In genomic region chr7:155669717-155670505, GRCh38 we compare ENCODE assay signal across 9 cellular contexts. TPM values are rescaled to one million over a fixed set of nuclear protein-coding genes. Genes with fewer than 3 reads are reported as not detected.
DNase-seq lines count a peak whose midpoint lies in the region; ATAC-seq and TF ChIP-seq lines count a peak whose summit lies in the region.
"Had no signal": no experiment of that assay in that cellular context is flagged by ENCODE, and none has a peak within 500 bp of the region (broad histone marks: within the 10 kb centered on the region; RNA-seq: fewer than 3 reads in every experiment).

No MANE protein-coding gene starts in this region.

- no peak for TF ChIP-seq CTCF in gastroesophageal sphincter (IDR thresholded peaks at IDR 0.05)

- H3K27ac ChIP-seq in gastroesophageal sphincter: peak overlapping the region in 1 of 4 donors; percentile 3

- no peaks in the 10 kb centered on the region for H3K9me3 Mint-ChIP-seq in naive thymus-derived CD8-positive, alpha-beta T cell

- H3K4me3 ChIP-seq in gastroesophageal sphincter: no peak overlapping the region

- peaks cover 0 to 78% (median 4%) of the 10 kb centered on the region in 3 donors for H3K36me3 Mint-ChIP-seq in naive thymus-derived CD8-positive, alpha-beta T cell

- H3K27ac Mint-ChIP-seq in naive thymus-derived CD8-positive, alpha-beta T cell: peak overlapping the region in 7 of 10 donors; percentile 7 to 73 (median 29)

- 53 to 62% methylated on average over 6 of the region's 11 CpGs for WGBS in gastroesophageal sphincter (ENCODE audit: low coverage in 1 of 2), 2 donors

- no peak for TF ChIP-seq EP300 in gastroesophageal sphincter (IDR thresholded peaks at IDR 0.05)

- no peaks in the 10 kb centered on the region for H3K27me3 ChIP-seq in gastroesophageal sphincter

- peak overlapping the region in 2 of 10 donors; percentile 1 to 26 for H3K4me3 Mint-ChIP-seq in naive thymus-derived CD8-positive, alpha-beta T cell

- H3K9me3 ChIP-seq in gastroesophageal sphincter: no peaks in the 10 kb centered on the region

- H3K4me1 Mint-ChIP-seq in naive thymus-derived CD8-positive, alpha-beta T cell: peaks cover 26 to 72% (median 64%) of the 10 kb centered on the region in 4 donors

- no peak for ATAC-seq in naive thymus-derived CD8-positive, alpha-beta T cell
- ATAC-seq in GM18867 (IDR thresholded peaks at IDR 0.05; ENCODE audit: unreplicated experiment) (no peak), gastroesophageal sphincter (no peak), GM19328 (IDR thresholded peaks at IDR 0.05; ENCODE audit: unreplicated experiment) (no peak)

- H3K4me1 ChIP-seq in gastroesophageal sphincter: peaks cover 0 to 70% (median 3%) of the 10 kb centered on the region in 3 donors

- POLR2A ChIA-PET in naive thymus-derived CD8-positive, alpha-beta T cell (lab: Charles Lee): no interaction called here

- no peak for TF ChIP-seq POLR2A in gastroesophageal sphincter (IDR thresholded peaks at IDR 0.05)

- peaks cover 0 to 9% of the 10 kb centered on the region in 2 donors for H3K36me3 ChIP-seq in gastroesophageal sphincter

- DNase-seq in DMS79 (lab: John Stamatoyannopoulos, UW) (peak; percentile 6), NCI-H510A (lab: John Stamatoyannopoulos, UW) (peak; percentile 29), fibroblast of gingiva (ENCODE audit: low read depth) (peak; percentile 64), HT-29 (ENCODE audit: low spot score) (no peak)
- no peak for DNase-seq in naive thymus-derived CD8-positive, alpha-beta T cell
- DNase-seq: activated CD8-positive, alpha-beta memory T cell treated with anti-CD3 and anti-CD28 coated beads, Interleukin-2, amount 50 U/mL, for 4 hours had no signal

- H3K27me3 Mint-ChIP-seq in naive thymus-derived CD8-positive, alpha-beta T cell: no peaks in the 10 kb centered on the region

RNA-seq across cellular contexts. Expression of gene RBM33, which starts 25.4 kb away (rescaled TPM):
- total RNA-seq in naive thymus-derived CD8-positive, alpha-beta T cell: 100 to 1,000 TPM; 165 to 173 TPM
- polyA plus RNA-seq in naive thymus-derived CD8-positive, alpha-beta T cell: 10 to 100 TPM; 35.3 to 65.3 (median 41.0) TPM
- 10 to 100 TPM; 25.2 to 67.4 (median 37.6) TPM for total RNA-seq in gastroesophageal sphincter
- total RNA-seq in HT-29 (2014; rRNA removed; shearing (Covaris generic)): 36.6 and 45.2 TPM in 2 replicates

Comparison
In these comparisons a context has a peak if more than half of its experiments do, and no peak if none do; other contexts are left out.
1. DNase-seq: peak in DMS79 (single experiment), NCI-H510A (single experiment) and fibroblast of gingiva (single experiment); none in naive thymus-derived CD8-positive, alpha-beta T cell (0 of 10) and HT-29 (single experiment).